Comparison of ENCODE assay signal across 21 cellular contexts in genomic region chr20:42350521-42350920, GRCh38.
DNase-seq lines count a peak whose midpoint lies in the region; ATAC-seq, FAIRE-seq and TF ChIP-seq lines count a peak whose summit lies in the region.
"Had no signal": no experiment of that assay in that cellular context is flagged by ENCODE, and none has a peak within 500 bp of the region (broad histone marks: within the 10 kb centered on the region; RNA-seq: fewer than 3 reads in every experiment).

No MANE protein-coding gene starts in this region.

- POLR2A ChIA-PET in HepG2 (lab: Yijun Ruan, JAX) = no interaction called here

- DNase-seq in HepG2 (ENCODE audit: low spot score) (no peak), right lobe of liver (no peak), esophagus muscularis mucosa (ENCODE audit: extremely low spot score) (peak; percentile 74), sigmoid colon (no peak)
- DNase-seq: Caco-2; CD4-positive, CD25-positive, alpha-beta regulatory T cell; CD8-positive, alpha-beta T cell; DMS153; DND-41; GOT3; HFFc6 had no signal

- H3K9me3 ChIP-seq in HepG2 (ENCODE audit: low read length) (peaks cover 10% of the 10 kb centered on the region; the same call in 1 of the 2 replicates), right lobe of liver (no peaks in the 10 kb centered on the region), esophagus muscularis mucosa (no peaks in the 10 kb centered on the region), parathyroid adenoma (ENCODE audit: control insufficient read depth, low read length) (no peaks in the 10 kb centered on the region), sigmoid colon (no peaks in the 10 kb centered on the region)
- H3K9me3 ChIP-seq: BLaER1, Caco-2, HAP-1 had no signal

- FAIRE-seq in HepG2 (lab: Jason Lieb, UNC) = no peak
- FAIRE-seq: A204.1, G401.6, GM12878, H54 had no signal

- TF ChIP-seq CTCF in HepG2 (CRISPR knock-in tag; IDR thresholded peaks at IDR 0.05) (no peak), right lobe of liver (IDR thresholded peaks at IDR 0.05) (no peak), esophagus muscularis mucosa (IDR thresholded peaks at IDR 0.05) (no peak), parathyroid adenoma (IDR thresholded peaks at IDR 0.05) (no peak), sigmoid colon (IDR thresholded peaks at IDR 0.05) (no peak)

- H4K20me1 ChIP-seq in HepG2 (ENCODE audit: insufficient read depth, low read length) = no peaks in the 10 kb centered on the region
- H4K20me1 ChIP-seq: BLaER1 had no signal

- H3K4me2 ChIP-seq in HepG2 (ENCODE audit: low read depth, low read length) (no peak overlapping the region), parathyroid adenoma (ENCODE audit: low read length) (no peak overlapping the region)
- H3K4me2 ChIP-seq: BLaER1 had no signal

- ATAC-seq in HepG2 = no peak
- no peak for ATAC-seq in right lobe of liver
- no peak for ATAC-seq in HG03045 (IDR thresholded peaks at IDR 0.05; ENCODE audit: unreplicated experiment)
- ATAC-seq: CD8-positive, alpha-beta T cell; GM12878 had no signal

- no peak overlapping the region for H3K27ac ChIP-seq in HepG2 (ENCODE audit: extremely low read length, insufficient read depth, low read length)
- no peak overlapping the region for H3K27ac ChIP-seq in right lobe of liver
- H3K27ac ChIP-seq in esophagus muscularis mucosa (replicated peaks in 1 of 4) = no peak overlapping the region
- peak overlapping the region; percentile 82 for H3K27ac ChIP-seq in parathyroid adenoma
- no peak overlapping the region for H3K27ac ChIP-seq in sigmoid colon
- H3K27ac ChIP-seq: 22Rv1, BLaER1, C4-2B had no signal

- H3K4me1 ChIP-seq in HepG2 (ENCODE audit: insufficient read depth, low read length) (no peaks in the 10 kb centered on the region), right lobe of liver (no peaks in the 10 kb centered on the region), esophagus muscularis mucosa (no peaks in the 10 kb centered on the region), parathyroid adenoma (peaks cover 30% of the 10 kb centered on the region), sigmoid colon (no peaks in the 10 kb centered on the region)
- H3K4me1 ChIP-seq: BLaER1, Caco-2, HAP-1 had no signal

- H2AFZ ChIP-seq in HepG2 (ENCODE audit: low read length) = no peak overlapping the region
- H2AFZ ChIP-seq in parathyroid adenoma = peak overlapping the region; percentile 13

- TF ChIP-seq EP300 in HepG2 (IDR thresholded peaks at IDR 0.05; ENCODE audit: low read depth in 2 of 2, low read length in 2 of 2) (no peak), HepG2 (CRISPR knock-in tag; IDR thresholded peaks at IDR 0.05; ENCODE audit: borderline replicate concordance) (no peak), esophagus muscularis mucosa (IDR thresholded peaks at IDR 0.05) (no peak), sigmoid colon (IDR thresholded peaks at IDR 0.05) (no peak)

- 0% methylated on average over 7 of the region's 7 CpGs for WGBS in HepG2 (ENCODE audit: low lambda C conversion rate)
- WGBS in right lobe of liver (ENCODE audit: insufficient coverage, low coverage, low lambda C conversion rate, missing lambda C conversion rate) = 21% methylated on average over 4 of the region's 7 CpGs
- 56% methylated on average over 4 of the region's 7 CpGs for WGBS in esophagus muscularis mucosa
- 74 to 82% methylated on average over 7 of the region's 7 CpGs for WGBS in sigmoid colon, 2 donors

- H3K27me3 ChIP-seq in HepG2 (ENCODE audit: control insufficient read depth in 1 of 2, insufficient read depth in 2 of 2, low read length in 2 of 2) = no peaks in the 10 kb centered on the region; a peak in 1 of 5 replicates
- H3K27me3 ChIP-seq in right lobe of liver = no peaks in the 10 kb centered on the region
- no peaks in the 10 kb centered on the region for H3K27me3 ChIP-seq in esophagus muscularis mucosa
- H3K27me3 ChIP-seq in parathyroid adenoma (ENCODE audit: control insufficient read depth, insufficient read depth, low read length) = no peaks in the 10 kb centered on the region
- H3K27me3 ChIP-seq in sigmoid colon = no peaks in the 10 kb centered on the region
- H3K27me3 ChIP-seq: BLaER1 had no signal

- no TSS peak for BruUV-seq in HepG2 (replicated peaks; lab: Mats Ljungman, UMichigan)

- H3K79me2 ChIP-seq in HepG2 (ENCODE audit: insufficient read depth, low read length) (no peaks in the 10 kb centered on the region), parathyroid adenoma (no peaks in the 10 kb centered on the region)

- CTCF ChIA-PET in HepG2 (lab: Yijun Ruan, JAX; ENCODE audit: low intra/inter-chr PET ratio, low total read pairs) = no interaction called here

- intact Hi-C loops in HepG2 (cut with micrococcal nuclease; ENCODE audit: unreplicated experiment) = no loop called here
- intact Hi-C loops in right lobe of liver (cut with DNase I) = no loop called here
- intact Hi-C loops in esophagus muscularis mucosa (cut with DNase I) = no loop called here
- intact Hi-C loops in sigmoid colon (cut with DNase I) = no loop called here

- H3K36me3 ChIP-seq in HepG2 (replicated peaks in 1 of 2; ENCODE audit: control insufficient read depth in 1 of 2, insufficient read depth in 2 of 2, low read length in 2 of 2) = no peaks in the 10 kb centered on the region
- H3K36me3 ChIP-seq in right lobe of liver = no peaks in the 10 kb centered on the region
- H3K36me3 ChIP-seq in esophagus muscularis mucosa = no peaks in the 10 kb centered on the region
- H3K36me3 ChIP-seq in parathyroid adenoma (ENCODE audit: control insufficient read depth, insufficient read depth, low read length) = no peaks in the 10 kb centered on the region
- no peaks in the 10 kb centered on the region for H3K36me3 ChIP-seq in sigmoid colon
- H3K36me3 ChIP-seq: BLaER1, HAP-1 had no signal

- no peak for TF ChIP-seq POLR2A in HepG2 (IDR thresholded peaks at IDR 0.05; ENCODE audit: insufficient read depth in 1 of 2, low read depth in 2 of 2, low read length in 2 of 2)
- TF ChIP-seq POLR2A in right lobe of liver (IDR thresholded peaks at IDR 0.05) = no peak
- TF ChIP-seq POLR2A in esophagus muscularis mucosa (IDR thresholded peaks at IDR 0.05; ENCODE audit: low read depth) = no peak
- no peak for TF ChIP-seq POLR2A in sigmoid colon (IDR thresholded peaks at IDR 0.05)

- H3K4me3 ChIP-seq in HepG2 (replicated peaks in 1 of 3; ENCODE audit: insufficient read depth in 1 of 3, low read depth in 2 of 3, low read length in 3 of 3) = no peak overlapping the region
- no peak overlapping the region for H3K4me3 ChIP-seq in right lobe of liver
- no peak overlapping the region for H3K4me3 ChIP-seq in esophagus muscularis mucosa
- H3K4me3 ChIP-seq in parathyroid adenoma (ENCODE audit: low read depth, low read length) = no peak overlapping the region
- no peak overlapping the region for H3K4me3 ChIP-seq in sigmoid colon
- H3K4me3 ChIP-seq: BLaER1, GM12878, HAP-1 had no signal

- no peak for TF ChIP-seq RAD21 in HepG2 (CRISPR knock-in tag; IDR thresholded peaks at IDR 0.05)

- in situ Hi-C loops in HepG2 (cut with HindIII; ENCODE audit: extremely low pct_ligation_motif_present, low pct_unique_long_range_greater_than_20kb) = no loop called here

- H3K9ac ChIP-seq in HepG2 (ENCODE audit: insufficient read depth, low read depth, low read length) = no peak overlapping the region
- H3K9ac ChIP-seq in parathyroid adenoma = no peak overlapping the region
- H3K9ac ChIP-seq: BLaER1 had no signal

TF ChIP-seq in HepG2, 621 proteins besides CTCF, POLR2A, EP300 and RAD21:
- TF ChIP-seq MNT (IDR thresholded peaks at IDR 0.05) (peak; percentile 27; the same call in 1 of the 2 replicates), ZNF12 (CRISPR knock-in tag; IDR thresholded peaks at IDR 0.05) (no peak), FLYWCH1 (CRISPR knock-in tag; IDR thresholded peaks at IDR 0.05) (no peak)
